In the genomic region with DNA sequence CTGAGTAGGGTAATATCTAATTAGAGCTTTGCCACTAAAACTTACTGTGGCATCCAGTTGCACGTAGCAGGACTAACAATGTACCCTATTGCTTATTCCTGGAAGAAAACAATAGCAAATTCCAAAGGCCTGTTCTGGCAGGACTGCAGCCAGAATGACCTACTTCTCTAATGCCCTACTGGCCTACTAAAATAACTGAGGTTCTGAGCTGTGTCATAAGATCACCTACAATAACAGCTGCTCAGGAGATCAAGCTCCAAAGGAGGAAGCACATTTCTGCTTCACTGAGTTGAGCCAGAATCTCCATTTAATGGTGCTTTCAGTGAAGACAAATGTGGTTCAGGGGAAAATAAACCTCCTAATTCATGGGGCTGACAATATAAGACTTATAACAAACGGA, we compare ENCODE assay signal across 1 cellular context.
TF ChIP-seq lines count a peak whose summit lies in the region.

No MANE protein-coding gene starts in this region.

TF ChIP-seq in K562, 482 proteins besides CTCF, POLR2A, EP300 and RAD21 (continued from another document):
- TF ChIP-seq, protein P1, sequence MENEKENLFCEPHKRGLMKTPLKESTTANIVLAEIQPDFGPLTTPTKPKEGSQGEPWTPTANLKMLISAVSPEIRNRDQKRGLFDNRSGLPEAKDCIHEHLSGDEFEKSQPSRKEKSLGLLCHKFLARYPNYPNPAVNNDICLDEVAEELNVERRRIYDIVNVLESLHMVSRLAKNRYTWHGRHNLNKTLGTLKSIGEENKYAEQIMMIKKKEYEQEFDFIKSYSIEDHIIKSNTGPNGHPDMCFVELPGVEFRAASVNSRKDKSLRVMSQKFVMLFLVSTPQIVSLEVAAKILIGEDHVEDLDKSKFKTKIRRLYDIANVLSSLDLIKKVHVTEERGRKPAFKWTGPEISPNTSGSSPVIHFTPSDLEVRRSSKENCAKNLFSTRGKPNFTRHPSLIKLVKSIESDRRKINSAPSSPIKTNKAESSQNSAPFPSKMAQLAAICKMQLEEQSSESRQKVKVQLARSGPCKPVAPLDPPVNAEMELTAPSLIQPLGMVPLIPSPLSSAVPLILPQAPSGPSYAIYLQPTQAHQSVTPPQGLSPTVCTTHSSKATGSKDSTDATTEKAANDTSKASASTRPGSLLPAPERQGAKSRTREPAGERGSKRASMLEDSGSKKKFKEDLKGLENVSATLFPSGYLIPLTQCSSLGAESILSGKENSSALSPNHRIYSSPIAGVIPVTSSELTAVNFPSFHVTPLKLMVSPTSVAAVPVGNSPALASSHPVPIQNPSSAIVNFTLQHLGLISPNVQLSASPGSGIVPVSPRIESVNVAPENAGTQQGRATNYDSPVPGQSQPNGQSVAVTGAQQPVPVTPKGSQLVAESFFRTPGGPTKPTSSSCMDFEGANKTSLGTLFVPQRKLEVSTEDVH (IDR thresholded peaks at IDR 0.05; ENCODE audit: low read depth, partially characterized antibody), result no peak
- TF ChIP-seq LEF1 (IDR thresholded peaks at IDR 0.05) (no peak), CBFA2T3 (IDR thresholded peaks at IDR 0.05) (no peak), FOXJ2 (tag; IDR thresholded peaks at IDR 0.05) (no peak), ZNF766 (CRISPR knock-in tag; conservative IDR thresholded peaks at IDR 0.05) (no peak), MTA3 (IDR thresholded peaks at IDR 0.05; ENCODE audit: borderline replicate concordance) (no peak), GABPB2 (CRISPR knock-in tag; conservative IDR thresholded peaks at IDR 0.05) (no peak), PPARD (CRISPR knock-in tag; IDR thresholded peaks at IDR 0.05) (no peak), MBD2 (IDR thresholded peaks at IDR 0.05; ENCODE audit: borderline replicate concordance, low read depth) (no peak)
- TF ChIP-seq, protein P2, sequence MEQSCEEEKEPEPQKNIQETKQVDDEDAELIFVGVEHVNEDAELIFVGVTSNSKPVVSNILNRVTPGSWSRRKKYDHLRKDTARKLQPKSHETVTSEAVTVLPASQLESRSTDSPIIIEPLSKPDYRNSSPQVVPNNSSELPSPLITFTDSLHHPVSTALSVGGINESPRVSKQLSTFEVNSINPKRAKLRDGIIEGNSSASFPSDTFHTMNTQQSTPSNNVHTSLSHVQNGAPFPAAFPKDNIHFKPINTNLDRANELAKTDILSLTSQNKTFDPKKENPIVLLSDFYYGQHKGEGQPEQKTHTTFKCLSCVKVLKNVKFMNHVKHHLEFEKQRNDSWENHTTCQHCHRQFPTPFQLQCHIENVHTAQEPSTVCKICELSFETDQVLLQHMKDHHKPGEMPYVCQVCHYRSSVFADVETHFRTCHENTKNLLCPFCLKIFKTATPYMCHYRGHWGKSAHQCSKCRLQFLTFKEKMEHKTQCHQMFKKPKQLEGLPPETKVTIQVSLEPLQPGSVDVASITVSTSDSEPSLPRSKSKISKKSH (CRISPR knock-in tag; IDR thresholded peaks at IDR 0.05), result no peak
- TF ChIP-seq, protein P3, sequence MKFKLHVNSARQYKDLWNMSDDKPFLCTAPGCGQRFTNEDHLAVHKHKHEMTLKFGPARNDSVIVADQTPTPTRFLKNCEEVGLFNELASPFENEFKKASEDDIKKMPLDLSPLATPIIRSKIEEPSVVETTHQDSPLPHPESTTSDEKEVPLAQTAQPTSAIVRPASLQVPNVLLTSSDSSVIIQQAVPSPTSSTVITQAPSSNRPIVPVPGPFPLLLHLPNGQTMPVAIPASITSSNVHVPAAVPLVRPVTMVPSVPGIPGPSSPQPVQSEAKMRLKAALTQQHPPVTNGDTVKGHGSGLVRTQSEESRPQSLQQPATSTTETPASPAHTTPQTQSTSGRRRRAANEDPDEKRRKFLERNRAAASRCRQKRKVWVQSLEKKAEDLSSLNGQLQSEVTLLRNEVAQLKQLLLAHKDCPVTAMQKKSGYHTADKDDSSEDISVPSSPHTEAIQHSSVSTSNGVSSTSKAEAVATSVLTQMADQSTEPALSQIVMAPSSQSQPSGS (CRISPR knock-in tag; IDR thresholded peaks at IDR 0.05), result no peak
